In the genomic region with DNA sequence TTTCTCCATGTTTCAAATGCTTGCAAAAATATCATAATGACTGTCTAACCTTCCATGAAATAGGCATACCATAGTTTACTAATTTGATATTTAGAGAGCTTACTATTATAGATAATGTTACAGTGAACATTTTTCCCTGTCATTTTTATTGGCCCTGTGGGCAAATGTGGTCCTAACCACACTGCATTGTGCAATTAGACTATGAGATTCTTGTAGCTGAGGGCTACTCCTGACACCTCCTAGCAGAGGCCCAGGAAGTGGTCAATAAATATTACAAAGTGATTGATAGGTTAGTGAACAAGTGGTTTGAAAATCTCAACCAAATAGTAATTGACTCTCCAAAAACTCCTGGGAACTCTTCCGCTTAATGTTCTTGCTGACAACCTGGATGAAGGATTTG, we compare ENCODE assay signal across 25 cellular contexts.
A peak's percentile ranks its signal among the peaks of the same experiment; 100 is the strongest.
DNase-seq lines count a peak whose midpoint lies in the region; ATAC-seq, FAIRE-seq and TF ChIP-seq lines count a peak whose summit lies in the region.
"Had no signal": no experiment of that assay in that cellular context is flagged by ENCODE, and none has a peak within 500 bp of the region (broad histone marks: within the 10 kb centered on the region; RNA-seq: fewer than 3 reads in every experiment).

No MANE protein-coding gene starts in this region.

- H3K4me3 ChIP-seq in mammary epithelial cell (replicated peaks in 1 of 3; ENCODE audit: insufficient read depth in 1 of 3, low read depth in 2 of 3, low read length in 3 of 3) (no peak overlapping the region), SK-N-MC (no peak overlapping the region)
- H3K4me3 ChIP-seq: GM12878 had no signal

- no peaks in the 10 kb centered on the region for H3K9me3 Mint-ChIP-seq in MCF 10A (ENCODE audit: unreplicated experiment)
- no peaks in the 10 kb centered on the region for H3K9me3 Mint-ChIP-seq in endothelial cell (ENCODE audit: unreplicated experiment)
- H3K9me3 Mint-ChIP-seq: IgD-negative memory B cell, T-cell had no signal

- no peak overlapping the region for H3K4me2 ChIP-seq in mammary epithelial cell (ENCODE audit: insufficient read depth, low read depth, low read length)

- H3K4me3 Mint-ChIP-seq in MCF 10A (ENCODE audit: unreplicated experiment) (no peak overlapping the region), endothelial cell (ENCODE audit: unreplicated experiment) (no peak overlapping the region)
- H3K4me3 Mint-ChIP-seq: IgD-negative memory B cell, T-cell had no signal

- CTCF ChIA-PET in mammary epithelial cell (lab: Charles Lee; ENCODE audit: low non-redundant PET), result interaction anchor here (0.7 kb wide), 1 partner anchor 335 kb away, joined by 3 read pairs; no protein-coding TSS in a partner anchor
- CTCF ChIA-PET in MCF 10A (lab: Yijun Ruan, JAX), result interaction anchor here (0.7 to 1.0 kb wide), 4 partner anchors 44 to 226 kb away, joined by 3 read pairs; no protein-coding TSS in a partner anchor

- no peaks in the 10 kb centered on the region for H4K20me1 ChIP-seq in mammary epithelial cell (ENCODE audit: insufficient read depth, low read length)

- H3K27ac Mint-ChIP-seq in MCF 10A (ENCODE audit: low read depth, unreplicated experiment) (no peak overlapping the region), endothelial cell (ENCODE audit: unreplicated experiment) (no peak overlapping the region)
- H3K27ac Mint-ChIP-seq: IgD-negative memory B cell, T-cell had no signal

- H3K79me2 ChIP-seq in mammary epithelial cell (ENCODE audit: insufficient read depth, low read length), result no peaks in the 10 kb centered on the region

- POLR2A ChIA-PET in MCF 10A (lab: Yijun Ruan, JAX), result interaction anchor here (0.7 to 1.0 kb wide), 2 partner anchors 13 to 64 kb away, joined by 3 read pairs; no protein-coding TSS in a partner anchor

- TF ChIP-seq CTCF in mammary epithelial cell (conservative IDR thresholded peaks at IDR 0.05 in 1 of 2, IDR thresholded peaks at IDR 0.05 in 1 of 2; ENCODE audit: extremely low read depth in 1 of 2, insufficient read depth in 1 of 2, low read depth in 1 of 2, low read length in 2 of 2) (no peak), MCF 10A (IDR thresholded peaks at IDR 0.05; ENCODE audit: unreplicated experiment) (no peak), endothelial cell (IDR thresholded peaks at IDR 0.05; ENCODE audit: unreplicated experiment) (no peak)

- peaks cover 4% of the 10 kb centered on the region for H3K27me3 ChIP-seq in mammary epithelial cell (ENCODE audit: insufficient read depth, low read length)

- WGBS in mammary epithelial cell (ENCODE audit: low coverage, missing lambda C conversion rate), result 100% methylated on average over 1 of the region's 1 CpG

- H3K36me3 ChIP-seq in mammary epithelial cell (ENCODE audit: insufficient read depth, low read length) (no peaks in the 10 kb centered on the region), SK-N-MC (ENCODE audit: insufficient read depth, low read length) (no peaks in the 10 kb centered on the region)
- H3K36me3 ChIP-seq: BE2C had no signal

- in situ Hi-C loops in mammary epithelial cell (cut with MboI; ENCODE audit: low sequenced_read_pairs in 2 of 2), result no loop called here

- H3K27ac ChIP-seq in mammary epithelial cell (ENCODE audit: insufficient read depth, low read depth, low read length) (no peak overlapping the region), SK-N-MC (no peak overlapping the region)

- no peak overlapping the region for H3K9ac ChIP-seq in mammary epithelial cell (ENCODE audit: insufficient read depth, low read length)
- H3K9ac ChIP-seq in SK-N-MC (ENCODE audit: insufficient read length), result no peak overlapping the region

- H3K4me1 ChIP-seq in mammary epithelial cell (ENCODE audit: insufficient read depth, low read length), result no peaks in the 10 kb centered on the region
- H3K4me1 ChIP-seq: BE2C had no signal

- peak; percentile 12 for DNase-seq in mammary epithelial cell
- DNase-seq in MCF 10A (ENCODE audit: unreplicated experiment), result no peak
- DNase-seq in M059J (ENCODE audit: low read depth), result peak; percentile 50
- DNase-seq in SK-N-MC (ENCODE audit: low read depth, low spot score), result peak; percentile 5
- peak; percentile 49 for DNase-seq in urothelium cell line (ENCODE audit: low spot score)
- DNase-seq in endothelial cell (ENCODE audit: low spot score), result no peak
- no peak for DNase-seq in activated naive CD4-positive, alpha-beta T cell (lab: John Stamatoyannopoulos, UW)
- DNase-seq: BE2C, DMS53, GOT3, HCEC 1CT, NCI-H1092 treated with DMSO at 0.1 percent for 48 hours, NCI-H1436 treated with DMSO at 0.1 percent for 48 hours, NCI-H1930, NCI-H2227 treated with DMSO at 0.1 percent for 48 hours, NCI-H524, NCI-H82, RPMI8226, SHP77 treated with DMSO at 0.1 percent for 48 hours, T-cell had no signal

- H3K27me3 Mint-ChIP-seq in MCF 10A (ENCODE audit: insufficient read depth, unreplicated experiment) (peaks cover 47% of the 10 kb centered on the region), endothelial cell (ENCODE audit: unreplicated experiment) (peaks cover 4% of the 10 kb centered on the region)

- H2AFZ ChIP-seq in mammary epithelial cell (ENCODE audit: low read depth, low read length), result no peak overlapping the region

- H3K9me3 ChIP-seq in mammary epithelial cell (replicated peaks; ENCODE audit: insufficient read depth, low read length) (no peaks in the 10 kb centered on the region), SK-N-MC (ENCODE audit: low read depth, low read length) (no peaks in the 10 kb centered on the region)
- H3K9me3 ChIP-seq: BE2C had no signal

- BruUV-seq in mammary epithelial cell (replicated peaks; lab: Mats Ljungman, UMichigan) (no TSS peak), MCF 10A (replicated peaks; lab: Mats Ljungman, UMichigan) (no TSS peak)

- intact Hi-C loops in mammary epithelial cell (cut with micrococcal nuclease), result no loop called here
- intact Hi-C loops in MCF 10A (cut with micrococcal nuclease), result no loop called here

- H3K36me3 Mint-ChIP-seq in MCF 10A (ENCODE audit: insufficient read depth, unreplicated experiment) (no peaks in the 10 kb centered on the region), endothelial cell (ENCODE audit: low read depth, unreplicated experiment) (no peaks in the 10 kb centered on the region)
- H3K36me3 Mint-ChIP-seq: T-cell had no signal

- no peak for ATAC-seq in GM19397 (IDR thresholded peaks at IDR 0.05; ENCODE audit: unreplicated experiment)
- ATAC-seq: GM12878, T-cell had no signal

- H3K4me1 Mint-ChIP-seq in MCF 10A (ENCODE audit: insufficient read depth, unreplicated experiment), result no peaks in the 10 kb centered on the region
- peaks cover 5% of the 10 kb centered on the region for H3K4me1 Mint-ChIP-seq in endothelial cell (ENCODE audit: unreplicated experiment)
- H3K4me1 Mint-ChIP-seq: IgD-negative memory B cell, T-cell had no signal

- no peak for FAIRE-seq in urothelium cell line (lab: Jason Lieb, UNC)
- FAIRE-seq: A204.1, D721Med, GM12878 had no signal

- dilution Hi-C loops in mammary epithelial cell (cut with HindIII; ENCODE audit: low sequenced_read_pairs), result no loop called here

Comparison
In these comparisons a context has a peak if more than half of its experiments do, and no peak if none do; other contexts are left out.
1. DNase-seq: peak in mammary epithelial cell (single experiment), M059J (single experiment), SK-N-MC (single experiment) and urothelium cell line (single experiment); none in MCF 10A (single experiment), endothelial cell (single experiment) and activated naive CD4-positive, alpha-beta T cell (0 of 4).